23 cellular contexts compared by ENCODE assay signal in the genomic region with DNA sequence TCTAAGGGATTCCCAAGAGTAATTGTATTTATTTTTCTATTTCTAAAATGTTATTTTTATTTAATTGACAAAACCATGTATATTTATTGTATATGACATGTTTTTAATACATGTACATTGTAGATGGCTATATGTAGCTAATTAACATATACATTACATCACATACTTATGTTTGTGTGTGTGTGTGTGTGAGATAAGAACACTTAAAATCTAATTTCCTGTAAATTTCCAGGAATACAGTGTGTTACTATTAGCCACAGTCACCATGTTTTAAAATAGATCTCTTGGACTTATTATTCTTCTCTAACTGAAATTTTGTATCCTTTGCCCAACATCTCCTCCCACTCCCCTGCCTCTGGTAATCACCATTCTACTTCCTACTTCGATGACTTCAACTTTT.
"Had no signal": no experiment of that assay in that cellular context is flagged by ENCODE, and none has a peak within 500 bp of the region (broad histone marks: within the 10 kb centered on the region; RNA-seq: fewer than 3 reads in every experiment).

No MANE protein-coding gene starts in this region.

- H3K4me3 Mint-ChIP-seq: activated CD8-positive, alpha-beta T cell treated with anti-CD3 and anti-CD28 coated beads, Interleukin-2, amount 10 ng/mL, durations not matched to agents 7 days and 5 days; activated naive CD4-positive, alpha-beta T cell treated with anti-CD3 and anti-CD28 coated beads, Interleukin-2, amount 50 U/mL, for 24 hours; activated T-helper 1 cell treated with anti-CD3 and anti-CD28 coated beads, Interleukin-12 subunit alpha, Interleukin-12 subunit beta, Interleukin-2, Interleukin-4 antibody, amounts not matched to agents 30 ng/mL and 10 ng/mL and 1 ng/mL, durations not matched to agents 14 hours and 24 hours and 36 hours; T-helper 17 cell had no signal

- H3K36me3 Mint-ChIP-seq: activated naive CD4-positive, alpha-beta T cell treated with anti-CD3 and anti-CD28 coated beads, Interleukin-2, amount 50 U/mL, for 24 hours had no signal

- H3K9me3 Mint-ChIP-seq: activated naive CD4-positive, alpha-beta T cell treated with anti-CD3 and anti-CD28 coated beads, Interleukin-2, amount 50 U/mL, for 24 hours; activated T-helper 1 cell treated with anti-CD3 and anti-CD28 coated beads, Interleukin-12 subunit alpha, Interleukin-12 subunit beta, Interleukin-2, Interleukin-4 antibody, amounts not matched to agents 30 ng/mL and 10 ng/mL and 1 ng/mL, durations not matched to agents 14 hours and 24 hours and 36 hours had no signal

- H3K27ac Mint-ChIP-seq: activated CD8-positive, alpha-beta T cell treated with anti-CD3 and anti-CD28 coated beads, Interleukin-2, amount 10 ng/mL, durations not matched to agents 7 days and 5 days; activated naive CD4-positive, alpha-beta T cell treated with anti-CD3 and anti-CD28 coated beads, Interleukin-2, amount 50 U/mL, for 24 hours; activated T-helper 1 cell treated with anti-CD3 and anti-CD28 coated beads, Interleukin-12 subunit alpha, Interleukin-12 subunit beta, Interleukin-2, Interleukin-4 antibody, amounts not matched to agents 30 ng/mL and 10 ng/mL and 1 ng/mL, durations not matched to agents 14 hours and 24 hours and 36 hours; T-helper 17 cell had no signal

- DNase-seq: activated CD4-positive, alpha-beta T cell treated with anti-CD3 and anti-CD28 coated beads for 4 hours; activated CD8-positive, alpha-beta memory T cell treated with anti-CD3 and anti-CD28 coated beads, Interleukin-2, amount 50 U/mL, for 48 hours; activated CD8-positive, alpha-beta T cell treated with anti-CD3 and anti-CD28 coated beads, Interleukin-2, amount 10 ng/mL, durations not matched to agents 7 days and 5 days; activated effector memory CD4-positive, alpha-beta T cell treated with Interleukin-2 at 50 U/mL for 16 hours; activated naive CD4-positive, alpha-beta T cell; activated T-cell treated with anti-CD3 and anti-CD28 coated beads, Interleukin-2, amount 50 U/mL, for 1 hour; aorta; central memory CD4-positive, alpha-beta T cell; Karpas-422; MM.1S; NCI-H1105; NCI-H1436; NCI-H2081; NCI-H69; NK-92 treated with Interleukin-12 subunit alpha and Interleukin-12 subunit beta, amount 100 ng/mL, for 24 hours; Peyer's patch; Right ventricle myocardium superior; SJCRH30; T-helper 17 cell; T-helper 9 cell had no signal

- ATAC-seq: activated CD4-positive, CD25-positive, alpha-beta regulatory T cell treated with anti-CD3 and anti-CD28 coated beads, Interleukin-2, amount 50 U/mL, for 24 hours; activated CD8-positive, alpha-beta T cell treated with anti-CD3 and anti-CD28 coated beads, Interleukin-2, amount 10 ng/mL, durations not matched to agents 7 days and 5 days; T-helper 17 cell had no signal

- H3K4me1 Mint-ChIP-seq: activated naive CD4-positive, alpha-beta T cell treated with anti-CD3 and anti-CD28 coated beads, Interleukin-2, amount 50 U/mL, for 24 hours; T-helper 17 cell had no signal

- H3K4me3 ChIP-seq: Peyer's patch, SJCRH30 had no signal
